In genomic region chr14:100143934-100144333, GRCh38 we compare ENCODE assay signal across 26 cellular contexts. TPM values are rescaled to one million over a fixed set of nuclear protein-coding genes. Genes with fewer than 3 reads are reported as not detected.
"Had no signal": no experiment of that assay in that cellular context is flagged by ENCODE, and none has a peak within 500 bp of the region (broad histone marks: within the 10 kb centered on the region; RNA-seq: fewer than 3 reads in every experiment).

No MANE protein-coding gene starts in this region.

- H3K27ac ChIP-seq: esophagus muscularis mucosa, foreskin keratinocyte, neural progenitor cell, parathyroid adenoma, psoas muscle, thyroid gland had no signal

- H3K9me3 Mint-ChIP-seq: activated T-cell treated with anti-CD3 and anti-CD28 coated beads, Interleukin-2, amount 50 U/mL, for 4 hours; activated T-helper 2 cell treated with anti-CD3 and anti-CD28 coated beads, Interferon-gamma antibody, Interleukin-2, Interleukin-4, amounts not matched to agents 10 μg/mL and 5 μg/mL and 100 μg/mL, durations not matched to agents 14 hours and 24 hours and 36 hours; central memory CD8-positive, alpha-beta T cell; dendritic cell treated with granulocyte-macrophage colony-stimulating factor and Interleukin-4, amounts not matched to agents 40 ng/mL and 50 ng/mL, for 4 days; memory B cell; neural progenitor cell had no signal

- FAIRE-seq: bronchial epithelial cell had no signal

- H3K27me3 ChIP-seq: esophagus muscularis mucosa, heart left ventricle, neural progenitor cell, thyroid gland had no signal

- H3K27ac Mint-ChIP-seq: activated T-helper 2 cell treated with anti-CD3 and anti-CD28 coated beads, Interferon-gamma antibody, Interleukin-2, Interleukin-4, amounts not matched to agents 10 μg/mL and 5 μg/mL and 100 μg/mL, durations not matched to agents 14 hours and 24 hours and 36 hours; dendritic cell treated with granulocyte-macrophage colony-stimulating factor and Interleukin-4, amounts not matched to agents 40 ng/mL and 50 ng/mL, for 4 days; memory B cell; neural progenitor cell had no signal

- H3K79me2 ChIP-seq: parathyroid adenoma had no signal

- H3K4me3 Mint-ChIP-seq: activated T-cell treated with anti-CD3 and anti-CD28 coated beads, Interleukin-2, amount 50 U/mL, for 4 hours; central memory CD8-positive, alpha-beta T cell; dendritic cell treated with granulocyte-macrophage colony-stimulating factor and Interleukin-4, amounts not matched to agents 40 ng/mL and 50 ng/mL, for 4 days; memory B cell; neural progenitor cell had no signal

- H2AFZ ChIP-seq: neural progenitor cell, parathyroid adenoma had no signal

- H3K4me3 ChIP-seq: esophagus muscularis mucosa, heart left ventricle, neural progenitor cell, psoas muscle, smooth muscle cell, thyroid gland had no signal

- H3K4me2 ChIP-seq: neural progenitor cell, smooth muscle cell had no signal

- ATAC-seq: activated CD4-positive, CD25-positive, alpha-beta regulatory T cell treated with anti-CD3 and anti-CD28 coated beads, Interleukin-2, amount 50 U/mL, for 24 hours; activated T-cell treated with anti-CD3 and anti-CD28 coated beads, Interleukin-2, amount 50 U/mL, for 4 hours; foreskin keratinocyte; heart left ventricle; naive thymus-derived CD4-positive, alpha-beta T cell; psoas muscle had no signal

- H3K27me3 Mint-ChIP-seq: central memory CD8-positive, alpha-beta T cell; memory B cell; naive thymus-derived CD4-positive, alpha-beta T cell had no signal

- DNase-seq: activated CD4-positive, alpha-beta T cell treated with anti-CD3 and anti-CD28 coated beads for 48 hours; activated CD4-positive, alpha-beta T cell treated with anti-CD3 and anti-CD28 coated beads, Interleukin-2, amount 50 U/mL, for 48 hours; activated CD8-positive, alpha-beta memory T cell treated with anti-CD3 and anti-CD28 coated beads, Interleukin-2, amount 50 U/mL, for 48 hours; activated T-cell treated with anti-CD3 and anti-CD28 coated beads, Interleukin-2, amount 50 U/mL, for 4 hours; amygdala; foreskin keratinocyte; heart left ventricle; midbrain; naive thymus-derived CD4-positive, alpha-beta T cell; occipital lobe; psoas muscle; stimulated activated CD4-positive, alpha-beta T cell treated with anti-CD3 and anti-CD28 coated beads, Interleukin-1b, Interleukin-23, amount 100 ng/mL, for 48 hours; stimulated activated CD4-positive, alpha-beta T cell treated with anti-CD3 and anti-CD28 coated beads, Interleukin-4, amount 100 ng/mL, for 4 hours; stimulated activated CD8-positive, alpha-beta memory T cell treated with anti-CD3 and anti-CD28 coated beads, Interleukin-4, amount 100 ng/mL, for 48 hours; thyroid gland had no signal

- H3K36me3 ChIP-seq: neural progenitor cell, thyroid gland had no signal

- H3K9me3 ChIP-seq: esophagus muscularis mucosa, heart left ventricle, psoas muscle, thyroid gland had no signal

- H3K4me1 ChIP-seq: foreskin keratinocyte, parathyroid adenoma, psoas muscle had no signal

- H3K9ac ChIP-seq: neural progenitor cell, parathyroid adenoma had no signal

RNA-seq across cellular contexts. Expression of gene DEGS2, which starts 15.5 kb away (rescaled TPM):
- total RNA-seq: T-helper 1 cell treated with Interleukin-12 subunit alpha and Interleukin-12 subunit beta and Interleukin-4 antibody, amounts not matched to agents 30 ng/mL and 1 ng/mL, for 36 hours had no signal
